Comparison of ENCODE assay signal across 8 cellular contexts in genomic region chr1:56330400-56331026, GRCh38.
A peak's percentile ranks its signal among the peaks of the same experiment; 100 is the strongest.
DNase-seq lines count a peak whose midpoint lies in the region; ATAC-seq and TF ChIP-seq lines count a peak whose summit lies in the region.

No MANE protein-coding gene starts in this region.

- no peaks in the 10 kb centered on the region for H3K79me2 ChIP-seq in Karpas-422 (ENCODE audit: low read length)

- no peak overlapping the region for H3K9ac ChIP-seq in Karpas-422 (ENCODE audit: low read length)

- DNase-seq in GM03348 (ENCODE audit: low spot score) (peak; percentile 37), HS-27A (ENCODE audit: low read depth) (peak; percentile 42), fibroblast of mammary gland (ENCODE audit: low read depth) (peak; percentile 71), Karpas-422 (no peak), hypothalamus (lab: John Stamatoyannopoulos, UW) (no peak), occipital lobe (lab: John Stamatoyannopoulos, UW) (no peak), NCI-H510A (lab: John Stamatoyannopoulos, UW) (no peak)

- no peaks in the 10 kb centered on the region for H3K36me3 ChIP-seq in Karpas-422 (ENCODE audit: insufficient read depth, low read length)

- ATAC-seq in GM21576 (IDR thresholded peaks at IDR 0.05; ENCODE audit: unreplicated experiment) = peak; percentile 84

- no peak overlapping the region for H3K4me2 ChIP-seq in Karpas-422 (ENCODE audit: low read depth, low read length, poor library complexity, severe bottlenecking)

- no peak for TF ChIP-seq CTCF in fibroblast of mammary gland (conservative IDR thresholded peaks at IDR 0.05; ENCODE audit: control insufficient read depth, insufficient read depth, low read depth, low read length)

- no peaks in the 10 kb centered on the region for H3K4me1 ChIP-seq in Karpas-422 (ENCODE audit: low read length)

- H3K4me3 ChIP-seq in fibroblast of mammary gland (ENCODE audit: control insufficient read depth, low read depth, low read length) (no peak overlapping the region), Karpas-422 (ENCODE audit: low read length) (no peak overlapping the region)

- no peaks in the 10 kb centered on the region for H3K9me3 ChIP-seq in Karpas-422 (ENCODE audit: low read length)

- no peak overlapping the region for H2AFZ ChIP-seq in Karpas-422 (ENCODE audit: low read length)

- H4K20me1 ChIP-seq in Karpas-422 (ENCODE audit: insufficient read depth, low read depth, low read length) = no peaks in the 10 kb centered on the region

- no peak overlapping the region for H3K27ac ChIP-seq in Karpas-422 (ENCODE audit: low read length)

- no peaks in the 10 kb centered on the region for H3K27me3 ChIP-seq in Karpas-422 (ENCODE audit: low read length)

- H3K9me2 ChIP-seq in Karpas-422 (replicated peaks; ENCODE audit: insufficient read depth, low read length) = no peaks in the 10 kb centered on the region

Comparison
In these comparisons a context has a peak if more than half of its experiments do, and no peak if none do; other contexts are left out.
1. DNase-seq: peak in GM03348 (single experiment), HS-27A (single experiment) and fibroblast of mammary gland (single experiment); none in Karpas-422 (single experiment), hypothalamus (0 of 51), occipital lobe (single experiment) and NCI-H510A (single experiment).